ENCODE assay signal across 34 cellular contexts in genomic region chr17:70374496-70374895, GRCh38.
"Had no signal": no experiment of that assay in that cellular context is flagged by ENCODE, and none has a peak within 500 bp of the region (broad histone marks: within the 10 kb centered on the region; RNA-seq: fewer than 3 reads in every experiment).

No MANE protein-coding gene starts in this region.

- H3K9ac ChIP-seq: KMS-11 had no signal

- H3K4me2 ChIP-seq: KMS-11 had no signal

- H3K4me3 ChIP-seq: MG63 had no signal

- H3K27me3 ChIP-seq: MG63 had no signal

- H3K36me3 ChIP-seq: MG63 had no signal

- H3K9me3 ChIP-seq: MG63 had no signal

- DNase-seq: Karpas-422, Kasumi-1, KBM-7, KG1, MG63, MM.1S, MV-4-11, NCI-H1048, NCI-H1092, NCI-H1092 treated with DMSO at 0.1 percent for 48 hours, NCI-H1105, NCI-H1105 treated with DMSO at 0.1 percent for 48 hours, NCI-H1417 treated with DMSO at 0.1 percent for 48 hours, NCI-H1436, NCI-H1436 treated with DMSO at 0.1 percent for 48 hours, NCI-H146, NCI-H1694, NCI-H1694 treated with DMSO at 0.1 percent for 48 hours, NCI-H187, NCI-H187 treated with DMSO at 0.1 percent for 48 hours, NCI-H1930, NCI-H2029, NCI-H2029 treated with DMSO at 0.1 percent for 48 hours, NCI-H2081, NCI-H2081 treated with DMSO at 0.1 percent for 48 hours, NCI-H2107, NCI-H2171, NCI-H2171 treated with DMSO at 0.1 percent for 48 hours, NCI-H2227 treated with DMSO at 0.1 percent for 48 hours, NCI-H226, NCI-H345, NCI-H446, NCI-H446 treated with DMSO at 0.1 percent for 48 hours had no signal

- H3K27ac ChIP-seq: KMS-11 had no signal
